In genomic region chr2:80126596-80127189, GRCh38 we compare ENCODE assay signal across 19 cellular contexts.
DNase-seq lines count a peak whose midpoint lies in the region; TF ChIP-seq lines count a peak whose summit lies in the region.
"Had no signal": no experiment of that assay in that cellular context is flagged by ENCODE, and none has a peak within 500 bp of the region (broad histone marks: within the 10 kb centered on the region; RNA-seq: fewer than 3 reads in every experiment).

No MANE protein-coding gene starts in this region.

- no peak overlapping the region for H3K27ac Mint-ChIP-seq in HFFc6
- H3K27ac Mint-ChIP-seq: activated T-helper 17 cell treated with anti-CD3 and anti-CD28 coated beads, Interleukin-2, amount 50 U/mL, for 72 hours; CD8-positive, alpha-beta T cell had no signal

- no peaks in the 10 kb centered on the region for H3K36me3 Mint-ChIP-seq in HFFc6 (ENCODE audit: low read depth)
- H3K36me3 Mint-ChIP-seq: CD8-positive, alpha-beta T cell had no signal

- TF ChIP-seq CTCF in HFFc6 (IDR thresholded peaks at IDR 0.05): no peak
- TF ChIP-seq CTCF in astrocyte of the spinal cord (IDR thresholded peaks at IDR 0.05; ENCODE audit: low read depth, low read length): no peak

- in situ Hi-C loops in astrocyte of the spinal cord (cut with HindIII; ENCODE audit: low sequenced_read_pairs): no loop called here

- no peak overlapping the region for H3K4me3 ChIP-seq in astrocyte of the spinal cord (ENCODE audit: low read depth, low read length)
- H3K4me3 ChIP-seq: coronary artery, GM12878, heart left ventricle, sigmoid colon had no signal

- no peaks in the 10 kb centered on the region for H3K9me3 Mint-ChIP-seq in HFFc6
- H3K9me3 Mint-ChIP-seq: CD8-positive, alpha-beta T cell had no signal

- no peak overlapping the region for H3K4me3 Mint-ChIP-seq in HFFc6
- H3K4me3 Mint-ChIP-seq: activated T-helper 17 cell treated with anti-CD3 and anti-CD28 coated beads, Interleukin-2, amount 50 U/mL, for 72 hours; CD8-positive, alpha-beta T cell had no signal

- H3K27me3 Mint-ChIP-seq in HFFc6 (ENCODE audit: insufficient read depth): peaks cover 2% of the 10 kb centered on the region
- H3K27me3 Mint-ChIP-seq: activated T-helper 17 cell treated with anti-CD3 and anti-CD28 coated beads, Interleukin-2, amount 50 U/mL, for 72 hours had no signal

- H3K4me1 Mint-ChIP-seq in HFFc6 (ENCODE audit: low read depth): peaks cover 9% of the 10 kb centered on the region
- H3K4me1 Mint-ChIP-seq: activated T-helper 17 cell treated with anti-CD3 and anti-CD28 coated beads, Interleukin-2, amount 50 U/mL, for 72 hours had no signal

- DNase-seq in HFFc6 (peak; percentile 41), astrocyte of the spinal cord (ENCODE audit: low read depth, low spot score) (peak; percentile 3), islet precursor cell (peak; percentile 51), NCI-H2196 (lab: John Stamatoyannopoulos, UW; ENCODE audit: unreplicated experiment) (no peak), COLO829 (ENCODE audit: low spot score) (no peak)
- DNase-seq in stimulated activated CD8-positive, alpha-beta memory T cell treated with anti-CD3 and anti-CD28 coated beads, Interleukin-4, amount 100 ng/mL, for 48 hours: no peak
- no peak for DNase-seq in stimulated activated CD4-positive, alpha-beta T cell treated with anti-CD3 and anti-CD28 coated beads, Interleukin-4, amount 100 ng/mL, for 4 hours
- DNase-seq: activated CD4-positive, CD25-positive, alpha-beta regulatory T cell; activated CD8-positive, alpha-beta memory T cell treated with anti-CD3 and anti-CD28 coated beads for 24 hours; CD8-positive, alpha-beta T cell; heart left ventricle; kidney; NCI-H226; occipital lobe; RPMI8226; sigmoid colon had no signal

Comparison
In these comparisons a context has a peak if more than half of its experiments do, and no peak if none do; other contexts are left out.
1. DNase-seq: peak in HFFc6 (single experiment), astrocyte of the spinal cord (single experiment) and islet precursor cell (single experiment); none in NCI-H2196 (single experiment), stimulated activated CD8-positive, alpha-beta memory T cell treated with anti-CD3 and anti-CD28 coated beads, Interleukin-4, amount 100 ng/mL, for 48 hours (single experiment), COLO829 (single experiment) and stimulated activated CD4-positive, alpha-beta T cell treated with anti-CD3 and anti-CD28 coated beads, Interleukin-4, amount 100 ng/mL, for 4 hours (0 of 2).